ENCODE assay signal across 9 cellular contexts in genomic region chr7:44431091-44431608, GRCh38. TPM values are rescaled to one million over a fixed set of nuclear protein-coding genes. Genes with fewer than 3 reads are reported as not detected.
DNase-seq lines count a peak whose midpoint lies in the region; ATAC-seq and TF ChIP-seq lines count a peak whose summit lies in the region.
"Had no signal": no experiment of that assay in that cellular context is flagged by ENCODE, and none has a peak within 500 bp of the region (broad histone marks: within the 10 kb centered on the region; RNA-seq: fewer than 3 reads in every experiment).

No MANE protein-coding gene starts in this region.

- no peak for TF ChIP-seq EP300 in transverse colon (IDR thresholded peaks at IDR 0.05; ENCODE audit: low read depth)

- no peak overlapping the region for H2AFZ ChIP-seq in PC-3 (ENCODE audit: low read length)

- H3K9me2 ChIP-seq in PC-3 (replicated peaks; ENCODE audit: low read length) = no peaks in the 10 kb centered on the region

- BruUV-seq in PC-3 (replicated peaks; lab: Mats Ljungman, UMichigan) = no TSS peak

- no peak overlapping the region for H3K27ac ChIP-seq in HEK293 (ENCODE audit: extremely low read depth, low read depth, low read length)
- no peak overlapping the region for H3K27ac ChIP-seq in PC-3 (ENCODE audit: low read length)
- no peak overlapping the region for H3K27ac ChIP-seq in transverse colon
- peak overlapping the region in 1 of 8 donors; percentile 4 for H3K27ac ChIP-seq in spleen
- H3K27ac ChIP-seq: SJSA1 had no signal

- H3K27me3 ChIP-seq in PC-3 (ENCODE audit: low read length) (no peaks in the 10 kb centered on the region), transverse colon (no peaks in the 10 kb centered on the region), spleen (replicated peaks in 1 of 7) (no peaks in the 10 kb centered on the region)
- H3K27me3 ChIP-seq: SJSA1 had no signal

- H3K4me2 ChIP-seq in PC-3 (ENCODE audit: low read length) = no peak overlapping the region

- POLR2A ChIA-PET in HEK293 (lab: Yijun Ruan, JAX) = no interaction called here
- POLR2A ChIA-PET in PC-3 (lab: Charles Lee; ENCODE audit: unreplicated experiment) = no interaction called here

- CTCF ChIA-PET in HEK293 (lab: Yijun Ruan, JAX) = interaction anchor here (0.6 to 1.9 kb wide), 6 partner anchors 10 to 122 kb away, joined by 3 to 5 read pairs (median 3); no protein-coding TSS in a partner anchor
- CTCF ChIA-PET in PC-3 (lab: Charles Lee) = no interaction called here

- no peak for TF ChIP-seq CTCF in HEK293 (tag by site-specific recombination; IDR thresholded peaks at IDR 0.05)
- peak; percentile 33; the same call in 1 of the 2 replicates for TF ChIP-seq CTCF in PC-3 (conservative IDR thresholded peaks at IDR 0.05; ENCODE audit: low read depth, low read length)
- peak; percentile 5 for TF ChIP-seq CTCF in foreskin fibroblast (IDR thresholded peaks at IDR 0.05; ENCODE audit: low read depth, low read length)
- no peak for TF ChIP-seq CTCF in transverse colon (IDR thresholded peaks at IDR 0.05)
- peak in 3 of 11 experiments; percentile 6 to 19 (median 18) for TF ChIP-seq CTCF in spleen (IDR thresholded peaks at IDR 0.05 in 8 of 11, conservative IDR thresholded peaks at IDR 0.05 in 3 of 11)

- H3K9ac ChIP-seq in PC-3 (ENCODE audit: low read length) = no peak overlapping the region

- WGBS in transverse colon (ENCODE audit: low coverage in 1 of 2), 2 donors = 58% methylated on average over 2 of the region's 2 CpGs; no CpG with 5 or more reads in 1 of the 2 donors
- WGBS in spleen, 5 donors = 48 to 62% (median 56%) methylated on average over 2 of the region's 2 CpGs

- H3K36me3 ChIP-seq in HEK293 (ENCODE audit: control insufficient read depth in 2 of 2, insufficient read depth in 1 of 2, low read length in 2 of 2) = peaks cover 3 to 22% of the 10 kb centered on the region in 2 experiments
- peaks cover 13% of the 10 kb centered on the region; the same call in 1 of the 2 replicates for H3K36me3 ChIP-seq in PC-3 (ENCODE audit: low read depth, low read length)
- peaks cover 0 to 9% (median 2%) of the 10 kb centered on the region in 4 donors for H3K36me3 ChIP-seq in transverse colon
- peaks cover 3 to 59% (median 15%) of the 10 kb centered on the region in 6 donors for H3K36me3 ChIP-seq in spleen

- in situ Hi-C loops in transverse colon (cut with MboI; ENCODE audit: low pct_ligation_motif_present in 1 of 4, low pct_unique_long_range_greater_than_20kb in 1 of 4, low sequenced_read_pairs in 3 of 4) = no loop called here

- no peaks in the 10 kb centered on the region for H4K20me1 ChIP-seq in PC-3 (ENCODE audit: low read length)

- H3K4me1 ChIP-seq in HEK293 (ENCODE audit: control insufficient read depth, insufficient read depth, low read length) (no peaks in the 10 kb centered on the region), PC-3 (ENCODE audit: insufficient read depth, low read length) (no peaks in the 10 kb centered on the region), transverse colon (no peaks in the 10 kb centered on the region), spleen (peaks cover 0 to 38% (median 2%) of the 10 kb centered on the region in 6 donors)
- H3K4me1 ChIP-seq: SJSA1 had no signal

- H3K4me3 ChIP-seq in HEK293 (ENCODE audit: low read depth, low read length) (no peak overlapping the region), PC-3 (ENCODE audit: low read length) (no peak overlapping the region), foreskin fibroblast (ENCODE audit: low read depth in 1 of 2, low read length in 2 of 2) (no peak overlapping the region), transverse colon (no peak overlapping the region), spleen (no peak overlapping the region)
- H3K4me3 ChIP-seq: SJSA1 had no signal

- peaks cover 33% of the 10 kb centered on the region for H3K79me2 ChIP-seq in PC-3 (ENCODE audit: low read length)

- no peaks in the 10 kb centered on the region for H3K9me3 ChIP-seq in HEK293 (ENCODE audit: control insufficient read depth, insufficient read depth, low read depth, low read length)
- no peaks in the 10 kb centered on the region for H3K9me3 ChIP-seq in PC-3 (ENCODE audit: low read length)
- H3K9me3 ChIP-seq in transverse colon = no peaks in the 10 kb centered on the region
- H3K9me3 ChIP-seq in spleen = no peaks in the 10 kb centered on the region
- H3K9me3 ChIP-seq: SJSA1 had no signal

- intact Hi-C loops in PC-3 (cut with micrococcal nuclease) (no loop called here), transverse colon (cut with DNase I; ENCODE audit: low total_unique reads) (no loop called here), spleen (cut with DNase I; ENCODE audit: low total_unique reads) (no loop called here)

- peak; percentile 75 for ATAC-seq in PC-3

- DNase-seq in DMS 273 (lab: John Stamatoyannopoulos, UW; ENCODE audit: unreplicated experiment) (peak; percentile 32), DMS 273 treated with DMSO at 0.1 percent for 48 hours (lab: John Stamatoyannopoulos, UW) (no peak), PC-3 (peak; percentile 9), foreskin fibroblast (no peak), transverse colon (peak; percentile 21), spleen (no peak), NCI-H524 treated with DMSO at 0.1 percent for 48 hours (lab: John Stamatoyannopoulos, UW) (no peak)

- TF ChIP-seq POLR2A in transverse colon (IDR thresholded peaks at IDR 0.05) (no peak), spleen (IDR thresholded peaks at IDR 0.05) (no peak)

- H3F3A ChIP-seq in PC-3 (ENCODE audit: low read length, unreplicated experiment) = no peaks in the 10 kb centered on the region

TF ChIP-seq in HEK293, 187 proteins besides CTCF, POLR2A, EP300 and RAD21:
- TF ChIP-seq ZNF600 (tag by site-specific recombination; IDR thresholded peaks at IDR 0.05) (peak; percentile 74), ZEB2 (tag by site-specific recombination; IDR thresholded peaks at IDR 0.05) (no peak), OVOL3 (tag by site-specific recombination; IDR thresholded peaks at IDR 0.05) (no peak), GLIS1 (tag by site-specific recombination; IDR thresholded peaks at IDR 0.05) (peak; percentile 65), EGR2 (tag by site-specific recombination; IDR thresholded peaks at IDR 0.05; ENCODE audit: low read depth) (peak; percentile 80), ZFHX2 (tag by site-specific recombination; conservative IDR thresholded peaks at IDR 0.05) (peak; percentile 78), ZNF837 (tag by site-specific recombination; IDR thresholded peaks at IDR 0.05) (no peak), ZNF791 (tag by site-specific recombination; IDR thresholded peaks at IDR 0.05) (no peak), ZBTB17 (tag by site-specific recombination; IDR thresholded peaks at IDR 0.05) (0 out of 2 replicates have a peak, but pooled peaks have one; percentile 26), ZIC2 (tag by site-specific recombination; IDR thresholded peaks at IDR 0.05) (peak; percentile 82)

RNA-seq across cellular contexts. Expression of gene NUDCD3, which starts 59.3 kb away (rescaled TPM):
- total RNA-seq in PC-3 (2014; rRNA removed) (82.3 and 93.6 TPM in 2 replicates), transverse colon (10 to 100 TPM; 31.9 to 76.7 (median 38.6) TPM), spleen (10 to 100 TPM; 34.6 to 97.9 (median 70.0) TPM)
- polyA plus RNA-seq in spleen = 10 to 100 TPM; 21.7 to 31.5 (median 23.8) TPM

Comparison
In these comparisons a context has a peak if more than half of its experiments do, and no peak if none do; other contexts are left out.
1. DNase-seq: peak in DMS 273 (single experiment), PC-3 (single experiment) and transverse colon (single experiment); none in DMS 273 treated with DMSO at 0.1 percent for 48 hours (single experiment), foreskin fibroblast (0 of 2), spleen (single experiment) and NCI-H524 treated with DMSO at 0.1 percent for 48 hours (single experiment).
2. CTCF ChIP-seq: peak in PC-3 (single experiment) and foreskin fibroblast (single experiment); none in HEK293 (single experiment) and transverse colon (0 of 5).